ENCODE assay signal across 12 cellular contexts in genomic region chr6:7939864-7940228, GRCh38. TPM values are rescaled to one million over a fixed set of nuclear protein-coding genes. Genes with fewer than 3 reads are reported as not detected.
A peak's percentile ranks its signal among the peaks of the same experiment; 100 is the strongest.
DNase-seq lines count a peak whose midpoint lies in the region; ATAC-seq, FAIRE-seq and TF ChIP-seq lines count a peak whose summit lies in the region.
"Had no signal": no experiment of that assay in that cellular context is flagged by ENCODE, and none has a peak within 500 bp of the region (broad histone marks: within the 10 kb centered on the region; RNA-seq: fewer than 3 reads in every experiment).

No MANE protein-coding gene starts in this region.

- H3K4me3 ChIP-seq in HepG2 (replicated peaks in 1 of 3; ENCODE audit: insufficient read depth in 1 of 3, low read depth in 2 of 3, low read length in 3 of 3) (no peak overlapping the region), right lobe of liver (no peak overlapping the region)
- H3K4me3 ChIP-seq: lower lobe of right lung had no signal

- no peak overlapping the region for H3K4me2 ChIP-seq in HepG2 (ENCODE audit: low read depth, low read length)

- H3K27ac ChIP-seq in HepG2 (ENCODE audit: extremely low read length, insufficient read depth, low read length): no peak overlapping the region
- H3K27ac ChIP-seq in right lobe of liver: no peak overlapping the region
- peak overlapping the region; percentile 74 for H3K27ac ChIP-seq in caudate nucleus (ENCODE audit: low read depth, low read length)
- H3K27ac ChIP-seq: lower lobe of right lung, parathyroid adenoma had no signal

- ATAC-seq in HepG2: peak; percentile 64
- no peak for ATAC-seq in right lobe of liver
- ATAC-seq in HG03060 (IDR thresholded peaks at IDR 0.05; ENCODE audit: low read depth, unreplicated experiment): peak; percentile 18
- no peak for ATAC-seq in HG03095 (IDR thresholded peaks at IDR 0.05; ENCODE audit: unreplicated experiment)
- ATAC-seq: lower lobe of right lung had no signal

- 26% methylated on average over 5 of the region's 5 CpGs for WGBS in HepG2 (ENCODE audit: low lambda C conversion rate)
- 73% methylated on average over 5 of the region's 5 CpGs for WGBS in right lobe of liver (ENCODE audit: insufficient coverage, low coverage, low lambda C conversion rate, missing lambda C conversion rate)

- DNase-seq in HepG2 (ENCODE audit: low spot score) (no peak), right lobe of liver (no peak), caudate nucleus (lab: John Stamatoyannopoulos, UW) (peak in 7 of 61 donors; percentile 35 to 66 (median 54)), superior temporal gyrus (ENCODE audit: extremely low spot score) (peak; percentile 49), H54 (ENCODE audit: insufficient read length, low spot score) (no peak), NCI-H2227 (lab: John Stamatoyannopoulos, UW; ENCODE audit: unreplicated experiment) (no peak)
- DNase-seq: activated T-cell treated with anti-CD3 and anti-CD28 coated beads for 4 hours, endodermal cell, lower lobe of right lung had no signal

- H3K9ac ChIP-seq in HepG2 (ENCODE audit: insufficient read depth, low read depth, low read length): no peak overlapping the region
- H3K9ac ChIP-seq: parathyroid adenoma had no signal

- intact Hi-C loops in HepG2 (cut with micrococcal nuclease; ENCODE audit: unreplicated experiment): no loop called here
- intact Hi-C loops in right lobe of liver (cut with DNase I): no loop called here

- TF ChIP-seq POLR2A in HepG2 (IDR thresholded peaks at IDR 0.05; ENCODE audit: insufficient read depth in 1 of 2, low read depth in 2 of 2, low read length in 2 of 2) (no peak), right lobe of liver (IDR thresholded peaks at IDR 0.05) (no peak), H54 (IDR thresholded peaks at IDR 0.05; ENCODE audit: low read depth, low read length) (no peak)

- H3K4me1 ChIP-seq in HepG2 (ENCODE audit: insufficient read depth, low read length): no peaks in the 10 kb centered on the region
- H3K4me1 ChIP-seq in right lobe of liver: no peaks in the 10 kb centered on the region
- H3K4me1 ChIP-seq: lower lobe of right lung, parathyroid adenoma had no signal

- POLR2A ChIA-PET in HepG2 (lab: Yijun Ruan, JAX): interaction anchor here (1.0 to 1.2 kb wide), 2 partner anchors 30 to 163 kb away, joined by 3 read pairs; partner anchors contain the start of gene EEF1E1

- peaks cover 0 to 11% of the 10 kb centered on the region in 2 experiments; a peak in 2 of 5 replicates for H3K27me3 ChIP-seq in HepG2 (ENCODE audit: control insufficient read depth in 1 of 2, insufficient read depth in 2 of 2, low read length in 2 of 2)
- no peaks in the 10 kb centered on the region for H3K27me3 ChIP-seq in right lobe of liver

- no peaks in the 10 kb centered on the region for H4K20me1 ChIP-seq in HepG2 (ENCODE audit: insufficient read depth, low read length)

- no peak for FAIRE-seq in HepG2 (lab: Jason Lieb, UNC)
- FAIRE-seq in H54 (lab: Jason Lieb, UNC): no peak

- no peak for TF ChIP-seq CTCF in HepG2 (CRISPR knock-in tag; IDR thresholded peaks at IDR 0.05)
- no peak for TF ChIP-seq CTCF in right lobe of liver (IDR thresholded peaks at IDR 0.05)

- no peaks in the 10 kb centered on the region for H3K79me2 ChIP-seq in HepG2 (ENCODE audit: insufficient read depth, low read length)
- H3K79me2 ChIP-seq: parathyroid adenoma had no signal

- no peak for TF ChIP-seq RAD21 in HepG2 (CRISPR knock-in tag; IDR thresholded peaks at IDR 0.05)

- H3K36me3 ChIP-seq in HepG2 (replicated peaks in 1 of 2; ENCODE audit: control insufficient read depth in 1 of 2, insufficient read depth in 2 of 2, low read length in 2 of 2) (no peaks in the 10 kb centered on the region), right lobe of liver (no peaks in the 10 kb centered on the region)
- H3K36me3 ChIP-seq: lower lobe of right lung had no signal

- no peaks in the 10 kb centered on the region for H3K9me3 ChIP-seq in HepG2 (ENCODE audit: low read length)
- H3K9me3 ChIP-seq in right lobe of liver: no peaks in the 10 kb centered on the region
- H3K9me3 ChIP-seq: lower lobe of right lung had no signal

- BruUV-seq in HepG2 (replicated peaks; lab: Mats Ljungman, UMichigan): no TSS peak

- TF ChIP-seq EP300 in HepG2 (IDR thresholded peaks at IDR 0.05; ENCODE audit: low read depth in 2 of 2, low read length in 2 of 2) (no peak), HepG2 (CRISPR knock-in tag; IDR thresholded peaks at IDR 0.05; ENCODE audit: borderline replicate concordance) (no peak)

- in situ Hi-C loops in HepG2 (cut with HindIII; ENCODE audit: extremely low pct_ligation_motif_present, low pct_unique_long_range_greater_than_20kb): no loop called here

- CTCF ChIA-PET in HepG2 (lab: Yijun Ruan, JAX; ENCODE audit: low intra/inter-chr PET ratio, low total read pairs): interaction anchor here (0.6 kb wide), 1 partner anchor 35 kb away, joined by 3 read pairs; no protein-coding TSS in a partner anchor

- no peak overlapping the region for H2AFZ ChIP-seq in HepG2 (ENCODE audit: low read length)
- H2AFZ ChIP-seq: parathyroid adenoma had no signal

TF ChIP-seq in HepG2, 621 proteins besides CTCF, POLR2A, EP300 and RAD21:
- no peak for TF ChIP-seq BORCS8-MEF2B (CRISPR knock-in tag; IDR thresholded peaks at IDR 0.05)
- no peak for TF ChIP-seq CENPX (CRISPR knock-in tag; IDR thresholded peaks at IDR 0.05)
TF ChIP-seq in HepG2: peak in this region for 0.

RNA-seq across cellular contexts. Expression of gene TXNDC5, which starts 29.3 kb away (rescaled TPM):
- total RNA-seq in HepG2 (2016; rRNA removed; fragmentation: Illumina TruSeq; extraction: Trizol) (376 and 578 TPM in 2 replicates), right lobe of liver (100 to 1,000 TPM in 5 of 6 experiments, 10 to 100 TPM in 1; 87.9 to 187 (median 133) TPM)
- total RNA-seq in HepG2 (2016; cell fraction: cytosol; rRNA removed; fragmentation: Illumina TruSeq; extraction: Trizol; ENCODE audit: low read depth): 169 TPM in 2 replicates
- total RNA-seq in HepG2 (2016; cell fraction: insoluble cytoplasmic fraction; rRNA removed; fragmentation: Illumina TruSeq; extraction: Trizol): 372 and 586 TPM in 2 replicates
- total RNA-seq in HepG2 (2016; cell fraction: membrane; rRNA removed; fragmentation: Illumina TruSeq; extraction: Trizol): 439 and 444 TPM in 2 replicates
- total RNA-seq in HepG2 (2016; cell fraction: nucleus; rRNA removed; fragmentation: Illumina TruSeq; extraction: Trizol): 445 and 518 TPM in 2 replicates
- polyA plus RNA-seq in HepG2 (2011; rRNA removed): 255 and 287 TPM in 2 replicates
- polyA plus RNA-seq in HepG2 (2011; cell fraction: cytosol; rRNA removed): 252 and 289 TPM in 2 replicates
- polyA plus RNA-seq in HepG2 (2011; cell fraction: nucleus; rRNA removed): 144 and 146 TPM in 2 replicates
- 246 and 286 TPM in 2 replicates for polyA plus RNA-seq in HepG2 (2012)
- 158 and 172 TPM in 2 replicates for polyA plus RNA-seq in HepG2 (2016; cell fraction: cytosol; fragmentation: Illumina TruSeq; extraction: Trizol; ENCODE audit: low read depth)
- 267 and 268 TPM in 2 replicates for polyA plus RNA-seq in HepG2 (2016; cell fraction: insoluble cytoplasmic fraction; fragmentation: Illumina TruSeq; extraction: Trizol; ENCODE audit: low read depth)
- polyA plus RNA-seq in HepG2 (2016; cell fraction: membrane; fragmentation: Illumina TruSeq; extraction: Trizol; ENCODE audit: low read depth): 288 and 289 TPM in 2 replicates
- polyA plus RNA-seq in HepG2 (2016; cell fraction: nucleus; fragmentation: Illumina TruSeq; extraction: Trizol; ENCODE audit: insufficient read depth, low read depth): 529 and 534 TPM in 2 replicates
- polyA minus RNA-seq in HepG2 (2011; rRNA and poly(A)+ RNA removed; ENCODE audit: low replicate concordance): 99.9 and 291 TPM in 2 replicates
- 147 and 151 TPM in 2 replicates for polyA minus RNA-seq in HepG2 (2011; cell fraction: cytosol; rRNA and poly(A)+ RNA removed)
- 104 and 118 TPM in 2 replicates for polyA minus RNA-seq in HepG2 (2011; cell fraction: nucleus; rRNA and poly(A)+ RNA removed)

Comparison
In these comparisons a context has a peak if more than half of its experiments do, and no peak if none do; other contexts are left out.
1. ATAC-seq: peak in HepG2 (single experiment) and HG03060 (single experiment); none in right lobe of liver (0 of 4) and HG03095 (single experiment).